Comparison of ENCODE assay signal across 10 cellular contexts in the genomic region with DNA sequence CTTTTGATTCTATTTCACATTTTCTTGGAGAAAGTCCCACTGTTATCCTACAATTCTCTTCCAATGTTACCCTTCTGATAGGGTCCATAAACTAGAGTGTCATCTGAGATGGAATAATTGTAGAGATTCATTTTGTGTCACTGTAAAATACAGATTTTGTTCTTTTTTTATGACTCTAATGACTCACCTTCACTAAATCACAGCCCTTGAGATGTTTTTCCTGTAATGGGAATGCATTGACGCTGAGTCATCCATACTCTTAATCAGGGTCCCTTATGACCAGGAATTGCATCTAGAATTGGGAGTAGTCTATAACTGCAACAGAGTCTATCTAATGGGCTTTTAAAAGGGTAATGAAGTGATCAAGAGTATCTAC.
DNase-seq lines count a peak whose midpoint lies in the region; ATAC-seq, FAIRE-seq and TF ChIP-seq lines count a peak whose summit lies in the region.
"Had no signal": no experiment of that assay in that cellular context is flagged by ENCODE, and none has a peak within 500 bp of the region (broad histone marks: within the 10 kb centered on the region; RNA-seq: fewer than 3 reads in every experiment).

No MANE protein-coding gene starts in this region.

- no peaks in the 10 kb centered on the region for H3K27me3 Mint-ChIP-seq in activated CD8-positive, alpha-beta T cell treated with anti-CD3 and anti-CD28 coated beads for 36 hours

- H3K4me3 ChIP-seq in epithelial cell of proximal tubule (ENCODE audit: low read depth, low read length) (no peak overlapping the region), retinal pigment epithelial cell (ENCODE audit: low read length) (no peak overlapping the region), gastrocnemius medialis (no peak overlapping the region)

- H3K27ac Mint-ChIP-seq in activated CD8-positive, alpha-beta T cell treated with anti-CD3 and anti-CD28 coated beads for 36 hours: no peak overlapping the region

- H3K27ac ChIP-seq in gastrocnemius medialis: no peak overlapping the region

- no peak for TF ChIP-seq CTCF in epithelial cell of proximal tubule (conservative IDR thresholded peaks at IDR 0.05; ENCODE audit: low read depth, low read length)
- TF ChIP-seq CTCF in retinal pigment epithelial cell (conservative IDR thresholded peaks at IDR 0.05; ENCODE audit: low read depth, low read length): no peak
- TF ChIP-seq CTCF in gastrocnemius medialis (IDR thresholded peaks at IDR 0.05 in 4 of 5, conservative IDR thresholded peaks at IDR 0.05 in 1 of 5): no peak
- TF ChIP-seq CTCF in activated CD8-positive, alpha-beta T cell treated with anti-CD3 and anti-CD28 coated beads for 36 hours (IDR thresholded peaks at IDR 0.05): no peak

- TF ChIP-seq POLR2A in gastrocnemius medialis (IDR thresholded peaks at IDR 0.05): no peak

- no peak overlapping the region for H3K4me3 Mint-ChIP-seq in activated CD8-positive, alpha-beta T cell treated with anti-CD3 and anti-CD28 coated beads for 36 hours

- intact Hi-C loops in gastrocnemius medialis (cut with DNase I; ENCODE audit: low total_unique reads): loop anchor here (10.0 kb wide), 1 partner anchor 316 kb away; a partner anchor contains a TSS
- intact Hi-C loops in activated CD8-positive, alpha-beta T cell treated with anti-CD3 and anti-CD28 coated beads for 36 hours (cut with micrococcal nuclease): no loop called here

- no peaks in the 10 kb centered on the region for H3K36me3 Mint-ChIP-seq in activated CD8-positive, alpha-beta T cell treated with anti-CD3 and anti-CD28 coated beads for 36 hours (ENCODE audit: low read depth)

- DNase-seq in GM04503 (ENCODE audit: low read depth): peak; percentile 58
- DNase-seq in RCC 7860 (ENCODE audit: low spot score): peak; percentile 87
- peak; percentile 74 for DNase-seq in epithelial cell of proximal tubule (ENCODE audit: low read depth)
- DNase-seq in retinal pigment epithelial cell (ENCODE audit: low read depth): peak; percentile 86
- no peak for DNase-seq in NCI-H1694 (lab: John Stamatoyannopoulos, UW)
- no peak for DNase-seq in gastrocnemius medialis
- DNase-seq in activated CD8-positive, alpha-beta T cell treated with anti-CD3 and anti-CD28 coated beads for 36 hours: no peak
- DNase-seq in activated CD4-positive, alpha-beta T cell treated with anti-CD3 and anti-CD28 coated beads for 4 hours: no peak
- DNase-seq: aorta, right cardiac atrium had no signal

- CTCF ChIA-PET in activated CD8-positive, alpha-beta T cell treated with anti-CD3 and anti-CD28 coated beads for 36 hours (lab: Charles Lee): no interaction called here

- H3K36me3 ChIP-seq in gastrocnemius medialis: no peaks in the 10 kb centered on the region

- H3K27me3 ChIP-seq in gastrocnemius medialis: no peaks in the 10 kb centered on the region

- no peak for ATAC-seq in gastrocnemius medialis
- ATAC-seq in activated CD8-positive, alpha-beta T cell treated with anti-CD3 and anti-CD28 coated beads for 36 hours: no peak
- ATAC-seq: right cardiac atrium had no signal

- peak; percentile 95 for FAIRE-seq in RCC 7860 (lab: Jason Lieb, UNC)

- in situ Hi-C loops in gastrocnemius medialis (cut with MboI; ENCODE audit: low sequenced_read_pairs in 4 of 4): no loop called here

- no peaks in the 10 kb centered on the region for H3K9me3 ChIP-seq in gastrocnemius medialis

- POLR2A ChIA-PET in activated CD8-positive, alpha-beta T cell treated with anti-CD3 and anti-CD28 coated beads for 36 hours (lab: Charles Lee): no interaction called here

- no peaks in the 10 kb centered on the region for H3K4me1 Mint-ChIP-seq in activated CD8-positive, alpha-beta T cell treated with anti-CD3 and anti-CD28 coated beads for 36 hours (ENCODE audit: low read depth)

- no peaks in the 10 kb centered on the region for H3K9me3 Mint-ChIP-seq in activated CD8-positive, alpha-beta T cell treated with anti-CD3 and anti-CD28 coated beads for 36 hours

- peaks cover 3 to 31% of the 10 kb centered on the region in 2 donors for H3K4me1 ChIP-seq in gastrocnemius medialis

Comparison
In these comparisons a context has a peak if more than half of its experiments do, and no peak if none do; other contexts are left out.
1. DNase-seq: peak in GM04503 (single experiment), RCC 7860 (single experiment), epithelial cell of proximal tubule (single experiment) and retinal pigment epithelial cell (single experiment); none in NCI-H1694 (single experiment), gastrocnemius medialis (0 of 2), activated CD8-positive, alpha-beta T cell treated with anti-CD3 and anti-CD28 coated beads for 36 hours (single experiment) and activated CD4-positive, alpha-beta T cell treated with anti-CD3 and anti-CD28 coated beads for 4 hours (0 of 2).